Comparison of ENCODE assay signal across 8 cellular contexts in genomic region chr1:173867753-173868265, GRCh38. TPM values are rescaled to one million over a fixed set of nuclear protein-coding genes. Genes with fewer than 3 reads are reported as not detected.
A peak's percentile ranks its signal among the peaks of the same experiment; 100 is the strongest.
DNase-seq lines count a peak whose midpoint lies in the region; ATAC-seq and TF ChIP-seq lines count a peak whose summit lies in the region.

Gene GAS5, minus strand, starts transcription at chr1:173867989.

- CTCF ChIA-PET in Panc1 (lab: Charles Lee), result interaction anchor here (0.6 kb wide), 2 partner anchors 42 to 136 kb away, joined by 4 to 9 read pairs; no protein-coding TSS in a partner anchor

- peak; percentile 97 for TF ChIP-seq POLR2A in esophagus muscularis mucosa (IDR thresholded peaks at IDR 0.05; ENCODE audit: low read depth)

- peak within 1 kb of the TSS; percentile 97 for H3K27ac ChIP-seq in Panc1 (ENCODE audit: low read length)
- H3K27ac ChIP-seq in esophagus muscularis mucosa (replicated peaks in 1 of 4), result peak within 1 kb of the TSS; percentile 92 to 99 (median 97)

- H3K9me3 ChIP-seq in Panc1 (ENCODE audit: control insufficient read depth, insufficient read depth, low read depth, low read length) (no peaks in the 10 kb centered on the region), esophagus muscularis mucosa (no peaks in the 10 kb centered on the region)

- BruUV-seq in Panc1 (replicated peaks; lab: Mats Ljungman, UMichigan), result no TSS peak

- peak within 1 kb of the TSS; percentile 79 to 95 for H3K4me3 ChIP-seq in Panc1 (ENCODE audit: low read depth in 2 of 2, low read length in 2 of 2)
- H3K4me3 ChIP-seq in esophagus muscularis mucosa, result peak within 1 kb of the TSS; percentile 92 to 99 (median 96)

- ATAC-seq in GM21619 (IDR thresholded peaks at IDR 0.05; ENCODE audit: unreplicated experiment) (peak; percentile 69), Panc1 (peak; percentile 91)

- peaks cover 33% of the 10 kb centered on the region for H3K4me1 ChIP-seq in Panc1 (ENCODE audit: control insufficient read depth, insufficient read depth, low read length)
- H3K4me1 ChIP-seq in esophagus muscularis mucosa, result peaks cover 25 to 60% (median 53%) of the 10 kb centered on the region in 4 donors

- POLR2A ChIA-PET in Panc1 (lab: Charles Lee), result interaction anchor here (0.5 to 1.2 kb wide), 6 partner anchors 8 to 420 kb away, joined by 3 to 4 read pairs (median 3); no protein-coding TSS in a partner anchor

- H3K36me3 ChIP-seq in Panc1 (ENCODE audit: control insufficient read depth, insufficient read depth, low read length) (peaks cover 42% of the 10 kb centered on the region), esophagus muscularis mucosa (peaks cover 28 to 62% (median 38%) of the 10 kb centered on the region in 4 donors)

- in situ Hi-C loops in Panc1 (cut with HindIII; ENCODE audit: low pct_unique_long_range_greater_than_20kb, low sequenced_read_pairs), result no loop called here

- TF ChIP-seq CTCF in Panc1 (IDR thresholded peaks at IDR 0.05), result no peak
- no peak for TF ChIP-seq CTCF in esophagus muscularis mucosa (IDR thresholded peaks at IDR 0.05)

- H3K27me3 ChIP-seq in Panc1 (ENCODE audit: control insufficient read depth, insufficient read depth, low read length) (no peaks in the 10 kb centered on the region), esophagus muscularis mucosa (no peaks in the 10 kb centered on the region)

- WGBS in esophagus muscularis mucosa, result under 1% methylated on average over 28 of the region's 30 CpGs

- no peak for TF ChIP-seq EP300 in esophagus muscularis mucosa (IDR thresholded peaks at IDR 0.05)

- DNase-seq in DMS153 treated with DMSO at 0.1 percent for 48 hours (lab: John Stamatoyannopoulos, UW; ENCODE audit: unreplicated experiment) (peak; percentile 99), KG1 (lab: John Stamatoyannopoulos, UW) (peak; percentile 97), Panc1 (ENCODE audit: low read depth, low spot score) (peak; percentile 97), activated T-helper 1 cell treated with Interleukin-2 at 50 U/mL for 16 hours (ENCODE audit: low read depth) (peak; percentile 98), esophagus muscularis mucosa (ENCODE audit: extremely low spot score) (peak; percentile 100), myocyte (ENCODE audit: low read depth) (peak; percentile 100)
- DNase-seq in stimulated activated CD8-positive, alpha-beta memory T cell treated with anti-CD3 and anti-CD28 coated beads, Interleukin-7, amount 100 ng/mL, for 48 hours (ENCODE audit: extremely low read depth in 1 of 2, low read depth in 1 of 2), result peak; percentile 97 to 100

- intact Hi-C loops in Panc1 (cut with micrococcal nuclease; ENCODE audit: unreplicated experiment) (no loop called here), esophagus muscularis mucosa (cut with DNase I) (loop anchor here (2.0 to 5.0 kb wide), 3 partner anchors 43 to 436 kb away; partner anchors contain the start of genes CENPL, DARS2 and RC3H1)

RNA-seq across cellular contexts. Expression of gene GAS5, which starts in this region (rescaled TPM):
- 236 TPM for total RNA-seq in Panc1 (2021; ENCODE audit: unreplicated experiment)
- polyA plus RNA-seq in Panc1 (2012; ENCODE audit: insufficient read length), result 157 TPM
- total RNA-seq in esophagus muscularis mucosa, result 100 to 1,000 TPM; 138 to 375 (median 203) TPM
- 275 and 402 TPM in 2 replicates for total RNA-seq in myocyte
- 432 TPM for polyA plus RNA-seq in myocyte (2012)

Comparison
In these comparisons a context has a peak if more than half of its experiments do, and no peak if none do; other contexts are left out.
1. Peak in every context shown above with its lines: DNase-seq, ATAC-seq, H3K4me3 ChIP-seq and H3K27ac ChIP-seq.